In the genomic region with DNA sequence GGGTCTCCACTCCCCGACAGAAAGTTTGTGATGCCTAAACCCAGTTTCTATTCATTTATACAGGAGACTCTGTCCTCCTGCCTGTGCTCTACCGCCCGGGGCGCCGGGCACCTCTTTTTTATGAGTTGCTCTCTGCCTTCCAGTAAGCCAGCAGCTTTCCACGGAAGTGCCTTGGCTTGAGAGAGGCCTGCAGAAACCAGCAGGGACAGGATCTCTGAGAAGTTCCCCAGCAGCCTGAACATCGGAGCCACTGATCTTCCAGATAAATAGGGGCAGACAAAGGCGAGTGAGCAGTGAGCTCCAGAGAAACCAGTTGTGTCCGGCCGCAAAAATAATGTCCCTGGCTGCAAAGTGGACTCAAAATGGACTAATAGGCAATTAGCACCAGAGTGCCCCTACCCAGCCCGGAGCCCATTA, we compare ENCODE assay signal across 16 cellular contexts.
"Had no signal": no experiment of that assay in that cellular context is flagged by ENCODE, and none has a peak within 500 bp of the region (broad histone marks: within the 10 kb centered on the region; RNA-seq: fewer than 3 reads in every experiment).

No MANE protein-coding gene starts in this region.

- H3K27ac ChIP-seq: brain microvascular endothelial cell, esophagus muscularis mucosa, psoas muscle, sigmoid colon, stomach had no signal

- H3K4me1 Mint-ChIP-seq: naive B cell had no signal

- H3K36me3 ChIP-seq: brain microvascular endothelial cell, esophagus muscularis mucosa, left ventricle myocardium inferior, sigmoid colon, stomach had no signal

- H3K9me3 Mint-ChIP-seq: activated naive CD4-positive, alpha-beta T cell treated with anti-CD3 and anti-CD28 coated beads, Interleukin-2, amount 50 U/mL, for 72 hours; activated T-cell treated with anti-CD3 and anti-CD28 coated beads, Interleukin-2, amount 50 U/mL, for 24 hours; naive B cell had no signal

- H3K36me3 Mint-ChIP-seq: activated CD8-positive, alpha-beta memory T cell treated with anti-CD3 and anti-CD28 coated beads, Interleukin-2, amount 10 ng/mL, durations not matched to agents 7 days and 5 days; activated naive CD4-positive, alpha-beta T cell treated with anti-CD3 and anti-CD28 coated beads, Interleukin-2, amount 50 U/mL, for 72 hours; naive B cell had no signal

- H3K4me3 Mint-ChIP-seq: activated CD8-positive, alpha-beta memory T cell treated with anti-CD3 and anti-CD28 coated beads, Interleukin-2, amount 10 ng/mL, durations not matched to agents 7 days and 5 days; activated T-cell treated with anti-CD3 and anti-CD28 coated beads, Interleukin-2, amount 50 U/mL, for 24 hours had no signal

- DNase-seq: activated CD4-positive, alpha-beta T cell treated with anti-CD3 and anti-CD28 coated beads for 1 hour; activated CD4-positive, alpha-beta T cell treated with anti-CD3 and anti-CD28 coated beads, Interleukin-2, amount 50 U/mL, for 48 hours; activated CD8-positive, alpha-beta memory T cell treated with anti-CD3 and anti-CD28 coated beads, Interleukin-2, amount 10 ng/mL, durations not matched to agents 7 days and 5 days; activated effector memory CD4-positive, alpha-beta T cell treated with anti-CD3 and anti-CD28 coated beads, Interleukin-2, amount 50 U/mL, for 16 hours; activated T-cell treated with anti-CD3 and anti-CD28 coated beads, Interleukin-2, amount 50 U/mL, for 24 hours; brain microvascular endothelial cell; left ventricle myocardium inferior; naive B cell; psoas muscle; sigmoid colon; stimulated activated CD4-positive, alpha-beta T cell treated with anti-CD3 and anti-CD28 coated beads, Interleukin-4, amount 100 ng/mL, for 24 hours; stomach; T-helper 2 cell had no signal

- H3K4me3 ChIP-seq: dorsolateral prefrontal cortex, esophagus muscularis mucosa, left ventricle myocardium inferior, psoas muscle, sigmoid colon, stomach had no signal

- H3K27ac Mint-ChIP-seq: activated CD8-positive, alpha-beta memory T cell treated with anti-CD3 and anti-CD28 coated beads, Interleukin-2, amount 10 ng/mL, durations not matched to agents 7 days and 5 days; activated naive CD4-positive, alpha-beta T cell treated with anti-CD3 and anti-CD28 coated beads, Interleukin-2, amount 50 U/mL, for 72 hours; activated T-cell treated with anti-CD3 and anti-CD28 coated beads, Interleukin-2, amount 50 U/mL, for 24 hours had no signal

- H3K9me3 ChIP-seq: esophagus muscularis mucosa, left ventricle myocardium inferior, psoas muscle, sigmoid colon, stomach had no signal

- H3K4me1 ChIP-seq: psoas muscle, sigmoid colon had no signal

- H3K27me3 Mint-ChIP-seq: activated T-cell treated with anti-CD3 and anti-CD28 coated beads, Interleukin-2, amount 50 U/mL, for 24 hours had no signal
